ENCODE assay signal across 8 cellular contexts in genomic region chr6:49462071-49462470, GRCh38. TPM values are rescaled to one million over a fixed set of nuclear protein-coding genes. Genes with fewer than 3 reads are reported as not detected.
DNase-seq lines count a peak whose midpoint lies in the region; ATAC-seq and TF ChIP-seq lines count a peak whose summit lies in the region.

No MANE protein-coding gene starts in this region.

- no peak for ATAC-seq in GM19035 (IDR thresholded peaks at IDR 0.05; ENCODE audit: unreplicated experiment)

- peak overlapping the region; percentile 81 to 92 (median 87); a peak in 21 of 22 replicates for H3K9ac ChIP-seq in BLaER1 treated with 17β-estradiol and CSF1 and Interleukin-3, amounts not matched to agents 10 nM and 100 nM
- peak overlapping the region; percentile 91 for H3K9ac ChIP-seq in Loucy (ENCODE audit: low read depth, low read length, poor library complexity, severe bottlenecking)
- H3K9ac ChIP-seq in neural cell (ENCODE audit: low read length), result peak overlapping the region; percentile 79

- peaks cover 5 to 25% (median 14%) of the 10 kb centered on the region in 11 experiments; a peak in 18 of 22 replicates for H3K36me3 ChIP-seq in BLaER1 treated with 17β-estradiol and CSF1 and Interleukin-3, amounts not matched to agents 10 nM and 100 nM
- no peaks in the 10 kb centered on the region for H3K36me3 ChIP-seq in Loucy (ENCODE audit: insufficient read depth, low read length)
- peaks cover 5% of the 10 kb centered on the region for H3K36me3 ChIP-seq in neural cell (ENCODE audit: insufficient read depth, low read length)

- H3K9me3 ChIP-seq in BLaER1 treated with 17β-estradiol and CSF1 and Interleukin-3, amounts not matched to agents 10 nM and 100 nM (replicated peaks in 1 of 11), result no peaks in the 10 kb centered on the region
- H3K9me3 ChIP-seq in Loucy (ENCODE audit: insufficient read depth, low read depth, low read length) (no peaks in the 10 kb centered on the region), neural cell (ENCODE audit: low read length) (no peaks in the 10 kb centered on the region)

- peak overlapping the region; percentile 73 to 97 (median 89) for H3K4me2 ChIP-seq in BLaER1 treated with 17β-estradiol and CSF1 and Interleukin-3, amounts not matched to agents 10 nM and 100 nM
- H3K4me2 ChIP-seq in Loucy (ENCODE audit: low read depth, low read length, poor library complexity, severe bottlenecking) (peak overlapping the region; percentile 81), neural cell (ENCODE audit: low read length) (peak overlapping the region; percentile 82)

- H2AFZ ChIP-seq in Loucy (ENCODE audit: low read length) (no peak overlapping the region), neural cell (ENCODE audit: low read depth, low read length) (peak overlapping the region; percentile 88)

- TF ChIP-seq RAD21 in neural cell (conservative IDR thresholded peaks at IDR 0.05), result no peak

- H4K20me1 ChIP-seq in BLaER1 treated with 17β-estradiol and CSF1 and Interleukin-3, amounts not matched to agents 10 nM and 100 nM, result no peaks in the 10 kb centered on the region; a peak in 1 of 22 replicates
- H4K20me1 ChIP-seq in Loucy (ENCODE audit: insufficient read depth, low read length, poor library complexity, severe bottlenecking), result peaks cover 13% of the 10 kb centered on the region
- H4K20me1 ChIP-seq in neural cell (ENCODE audit: insufficient read depth), result no peaks in the 10 kb centered on the region

- TF ChIP-seq EP300 in neural cell (conservative IDR thresholded peaks at IDR 0.05; ENCODE audit: poor library complexity, severe bottlenecking), result no peak

- DNase-seq in coronary artery (ENCODE audit: low spot score), result no peak
- DNase-seq in HuH-7.5 (ENCODE audit: low spot score), result no peak
- no peak for DNase-seq in substantia nigra (lab: John Stamatoyannopoulos, UW)
- no peak for DNase-seq in NCI-H510A (lab: John Stamatoyannopoulos, UW)

- peaks cover 37 to 55% (median 42%) of the 10 kb centered on the region in 10 experiments for H3K4me1 ChIP-seq in BLaER1 treated with 17β-estradiol and CSF1 and Interleukin-3, amounts not matched to agents 10 nM and 100 nM
- peaks cover 50% of the 10 kb centered on the region for H3K4me1 ChIP-seq in Loucy (ENCODE audit: insufficient read depth, low read length, poor library complexity, severe bottlenecking)

- H3K79me2 ChIP-seq in Loucy (ENCODE audit: insufficient read depth, low read length), result peaks cover 60% of the 10 kb centered on the region
- peaks cover 54% of the 10 kb centered on the region for H3K79me2 ChIP-seq in neural cell (replicated peaks; ENCODE audit: insufficient read depth, low read length)

- no peaks in the 10 kb centered on the region for H3K27me3 ChIP-seq in BLaER1 treated with 17β-estradiol and CSF1 and Interleukin-3, amounts not matched to agents 10 nM and 100 nM
- H3K27me3 ChIP-seq in Loucy (ENCODE audit: insufficient read depth, low read length, poor library complexity, severe bottlenecking) (no peaks in the 10 kb centered on the region), neural cell (ENCODE audit: insufficient read depth, low read depth, low read length) (no peaks in the 10 kb centered on the region)

- peak overlapping the region in 8 of 11 experiments; percentile 80 to 92 (median 86); a peak in 14 of 22 replicates for H3K27ac ChIP-seq in BLaER1 treated with 17β-estradiol and CSF1 and Interleukin-3, amounts not matched to agents 10 nM and 100 nM
- peak overlapping the region; percentile 89 to 95 for H3K27ac ChIP-seq in coronary artery
- peak overlapping the region; percentile 71 for H3K27ac ChIP-seq in neural cell (ENCODE audit: low read length)
- H3K27ac ChIP-seq in substantia nigra (ENCODE audit: low read depth, low read length, poor library complexity, severe bottlenecking), result no peak overlapping the region

- H3F3A ChIP-seq in Loucy (ENCODE audit: low read depth) (no peaks in the 10 kb centered on the region), neural cell (ENCODE audit: insufficient read depth, low read length, poor library complexity, severe bottlenecking) (no peaks in the 10 kb centered on the region)

- H3K4me3 ChIP-seq in BLaER1 treated with 17β-estradiol and CSF1 and Interleukin-3, amounts not matched to agents 10 nM and 100 nM, result peak overlapping the region; percentile 66 to 96 (median 86)
- H3K4me3 ChIP-seq in Loucy (ENCODE audit: low read length, poor library complexity, severe bottlenecking) (peak overlapping the region; percentile 90), coronary artery (peak overlapping the region; percentile 87), neural cell (ENCODE audit: low read length) (peak overlapping the region; percentile 84)

- TF ChIP-seq CTCF in Loucy (conservative IDR thresholded peaks at IDR 0.05; ENCODE audit: low read length), result no peak
- no peak for TF ChIP-seq CTCF in coronary artery (IDR thresholded peaks at IDR 0.05)
- no peak for TF ChIP-seq CTCF in neural cell (IDR thresholded peaks at IDR 0.05; ENCODE audit: poor library complexity, severe bottlenecking)

- H3K9me2 ChIP-seq in Loucy (replicated peaks; ENCODE audit: low read depth, low read length), result no peaks in the 10 kb centered on the region
- no peaks in the 10 kb centered on the region for H3K9me2 ChIP-seq in neural cell (ENCODE audit: insufficient read depth, low read length)

TF ChIP-seq in neural cell, 6 proteins besides CTCF, POLR2A, EP300 and RAD21:
- TF ChIP-seq MXI1 (conservative IDR thresholded peaks at IDR 0.05; ENCODE audit: poor library complexity, severe bottlenecking) (no peak), TAF1 (IDR thresholded peaks at IDR 0.05; ENCODE audit: low read depth) (no peak), SMC3 (conservative IDR thresholded peaks at IDR 0.05; ENCODE audit: poor library complexity) (no peak), POLR2AphosphoS5 (IDR thresholded peaks at IDR 0.05) (no peak), EZH2 (IDR thresholded peaks at IDR 0.05; ENCODE audit: borderline replicate concordance, insufficient read depth, low read length, poor library complexity, severe bottlenecking) (no peak), REST (IDR thresholded peaks at IDR 0.05; ENCODE audit: borderline replicate concordance) (no peak)

RNA-seq across cellular contexts. Expression of gene MMUT, which starts 1.0 kb away (rescaled TPM):
- 24.0 and 27.6 TPM in 2 replicates for polyA plus RNA-seq in neural cell
- 31.7 and 35.5 TPM in 2 replicates for polyA minus RNA-seq in neural cell

RNA-seq across cellular contexts. Expression of gene CENPQ, which starts 1.1 kb away (rescaled TPM):
- polyA plus RNA-seq in neural cell, result 5.3 and 8.8 TPM in 2 replicates
- polyA minus RNA-seq in neural cell, result 6.8 and 7.1 TPM in 2 replicates

RNA-seq across cellular contexts. Expression of gene GLYATL3, which starts 37.7 kb away (rescaled TPM):
- polyA plus RNA-seq in neural cell, result not detected in 2 replicates
- not detected in 2 replicates for polyA minus RNA-seq in neural cell
